Comparison of ENCODE assay signal across 1 cellular context in genomic region chr2:74199275-74199701, GRCh38.
A peak's percentile ranks its signal among the peaks of the same experiment; 100 is the strongest.
TF ChIP-seq lines count a peak whose summit lies in the region.

No MANE protein-coding gene starts in this region.

TF ChIP-seq in K562, 482 proteins besides CTCF, POLR2A, EP300 and RAD21 (continues in another document):
- TF ChIP-seq CBFB (CRISPR knock-in tag; IDR thresholded peaks at IDR 0.05): no peak
- TF ChIP-seq EZH2 (IDR thresholded peaks at IDR 0.05; ENCODE audit: borderline replicate concordance, low read depth, low read length): no peak
- TF ChIP-seq, protein P1, sequence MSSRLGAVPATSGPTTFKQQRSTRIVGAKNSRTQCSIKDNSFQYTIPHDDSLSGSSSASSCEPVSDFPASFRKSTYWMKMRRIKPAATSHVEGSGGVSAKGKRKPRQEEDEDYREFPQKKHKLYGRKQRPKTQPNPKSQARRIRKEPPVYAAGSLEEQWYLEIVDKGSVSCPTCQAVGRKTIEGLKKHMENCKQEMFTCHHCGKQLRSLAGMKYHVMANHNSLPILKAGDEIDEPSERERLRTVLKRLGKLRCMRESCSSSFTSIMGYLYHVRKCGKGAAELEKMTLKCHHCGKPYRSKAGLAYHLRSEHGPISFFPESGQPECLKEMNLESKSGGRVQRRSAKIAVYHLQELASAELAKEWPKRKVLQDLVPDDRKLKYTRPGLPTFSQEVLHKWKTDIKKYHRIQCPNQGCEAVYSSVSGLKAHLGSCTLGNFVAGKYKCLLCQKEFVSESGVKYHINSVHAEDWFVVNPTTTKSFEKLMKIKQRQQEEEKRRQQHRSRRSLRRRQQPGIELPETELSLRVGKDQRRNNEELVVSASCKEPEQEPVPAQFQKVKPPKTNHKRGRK (tag; IDR thresholded peaks at IDR 0.05): no peak
- TF ChIP-seq CLOCK (CRISPR knock-in tag; IDR thresholded peaks at IDR 0.05; ENCODE audit: borderline replicate concordance): no peak
- TF ChIP-seq CREB3L1 (IDR thresholded peaks at IDR 0.05; ENCODE audit: borderline replicate concordance, low read depth): no peak
- no peak for TF ChIP-seq RHOXF2B (CRISPR knock-in tag; conservative IDR thresholded peaks at IDR 0.05)
- TF ChIP-seq, protein P2, sequence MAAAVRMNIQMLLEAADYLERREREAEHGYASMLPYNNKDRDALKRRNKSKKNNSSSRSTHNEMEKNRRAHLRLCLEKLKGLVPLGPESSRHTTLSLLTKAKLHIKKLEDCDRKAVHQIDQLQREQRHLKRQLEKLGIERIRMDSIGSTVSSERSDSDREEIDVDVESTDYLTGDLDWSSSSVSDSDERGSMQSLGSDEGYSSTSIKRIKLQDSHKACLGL (CRISPR knock-in tag; IDR thresholded peaks at IDR 0.05; ENCODE audit: borderline replicate concordance, poor library complexity, severe bottlenecking): no peak
- no peak for TF ChIP-seq WHSC1 (IDR thresholded peaks at IDR 0.05; ENCODE audit: low read length)
- TF ChIP-seq FIP1L1 (IDR thresholded peaks at IDR 0.05; ENCODE audit: low read depth, low read length, poor library complexity, severe bottlenecking): no peak
- no peak for TF ChIP-seq TRIM28 (IDR thresholded peaks at IDR 0.05)
- TF ChIP-seq SIX5 (IDR thresholded peaks at IDR 0.05; ENCODE audit: borderline replicate concordance in 1 of 2, insufficient read depth in 1 of 2, low read depth in 1 of 2, low read length in 2 of 2): no peak
- peak; percentile 1 to 36; a peak in 2 of 4 replicates for TF ChIP-seq MAZ (CRISPR knock-in tag; conservative IDR thresholded peaks at IDR 0.05 in 1 of 2, IDR thresholded peaks at IDR 0.05 in 1 of 2)
- TF ChIP-seq, protein P3, sequence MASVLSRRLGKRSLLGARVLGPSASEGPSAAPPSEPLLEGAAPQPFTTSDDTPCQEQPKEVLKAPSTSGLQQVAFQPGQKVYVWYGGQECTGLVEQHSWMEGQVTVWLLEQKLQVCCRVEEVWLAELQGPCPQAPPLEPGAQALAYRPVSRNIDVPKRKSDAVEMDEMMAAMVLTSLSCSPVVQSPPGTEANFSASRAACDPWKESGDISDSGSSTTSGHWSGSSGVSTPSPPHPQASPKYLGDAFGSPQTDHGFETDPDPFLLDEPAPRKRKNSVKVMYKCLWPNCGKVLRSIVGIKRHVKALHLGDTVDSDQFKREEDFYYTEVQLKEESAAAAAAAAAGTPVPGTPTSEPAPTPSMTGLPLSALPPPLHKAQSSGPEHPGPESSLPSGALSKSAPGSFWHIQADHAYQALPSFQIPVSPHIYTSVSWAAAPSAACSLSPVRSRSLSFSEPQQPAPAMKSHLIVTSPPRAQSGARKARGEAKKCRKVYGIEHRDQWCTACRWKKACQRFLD (CRISPR knock-in tag; IDR thresholded peaks at IDR 0.05): no peak
- TF ChIP-seq TOE1 (IDR thresholded peaks at IDR 0.05; ENCODE audit: borderline replicate concordance): peak; percentile 28; the same call in 1 of the 2 replicates
- TF ChIP-seq TOE1 (CRISPR knock-in tag; IDR thresholded peaks at IDR 0.05; ENCODE audit: borderline replicate concordance, low read depth): no peak
- no peak for TF ChIP-seq KDM2B (CRISPR knock-in tag; IDR thresholded peaks at IDR 0.05)
- 0 out of 3 replicates have a peak, but pooled peaks of 1 of the 2 experiments have one; percentile 5 for TF ChIP-seq CBX3 (IDR thresholded peaks at IDR 0.05; ENCODE audit: borderline replicate concordance in 1 of 2, low read length in 2 of 2)
- peak; percentile 54 for TF ChIP-seq CHD1 (IDR thresholded peaks at IDR 0.05; ENCODE audit: low read length)
- no peak for TF ChIP-seq MEF2A (IDR thresholded peaks at IDR 0.05; ENCODE audit: control insufficient read depth, low read depth, low read length)
- peak; percentile 9 for TF ChIP-seq KDM5B (IDR thresholded peaks at IDR 0.05; ENCODE audit: insufficient replicate concordance, low read depth, low read length)
- TF ChIP-seq, protein P4, sequence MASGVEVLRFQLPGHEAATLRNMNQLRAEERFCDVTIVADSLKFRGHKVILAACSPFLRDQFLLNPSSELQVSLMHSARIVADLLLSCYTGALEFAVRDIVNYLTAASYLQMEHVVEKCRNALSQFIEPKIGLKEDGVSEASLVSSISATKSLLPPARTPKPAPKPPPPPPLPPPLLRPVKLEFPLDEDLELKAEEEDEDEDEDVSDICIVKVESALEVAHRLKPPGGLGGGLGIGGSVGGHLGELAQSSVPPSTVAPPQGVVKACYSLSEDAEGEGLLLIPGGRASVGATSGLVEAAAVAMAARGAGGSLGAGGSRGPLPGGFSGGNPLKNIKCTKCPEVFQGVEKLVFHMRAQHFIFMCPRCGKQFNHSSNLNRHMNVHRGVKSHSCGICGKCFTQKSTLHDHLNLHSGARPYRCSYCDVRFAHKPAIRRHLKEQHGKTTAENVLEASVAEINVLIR (CRISPR knock-in tag; IDR thresholded peaks at IDR 0.05): no peak
- TF ChIP-seq HSF4 (CRISPR knock-in tag; IDR thresholded peaks at IDR 0.05; ENCODE audit: borderline replicate concordance): no peak
- TF ChIP-seq ZNF778 (CRISPR knock-in tag; IDR thresholded peaks at IDR 0.05): no peak
- TF ChIP-seq SRF (CRISPR knock-in tag; IDR thresholded peaks at IDR 0.05): 0 out of 4 replicates have a peak, but pooled peaks of 1 of the 2 experiments have one; percentile 6
- no peak for TF ChIP-seq TCF7L2 (IDR thresholded peaks at IDR 0.05; ENCODE audit: low read depth, low read length)
- peak in 1 of 2 experiments; percentile 89; a peak in 1 of 4 replicates for TF ChIP-seq MLX (CRISPR knock-in tag; conservative IDR thresholded peaks at IDR 0.05)
- TF ChIP-seq ZC3H11A (IDR thresholded peaks at IDR 0.05; ENCODE audit: low read depth, low read length): no peak
- TF ChIP-seq CREB3 (tag; conservative IDR thresholded peaks at IDR 0.05; ENCODE audit: low read depth): no peak
- no peak for TF ChIP-seq ZNF24 (IDR thresholded peaks at IDR 0.05)
- TF ChIP-seq MYC (IDR thresholded peaks at IDR 0.05; ENCODE audit: low read depth, low read length): no peak
- TF ChIP-seq MYC (CRISPR knock-in tag; IDR thresholded peaks at IDR 0.05; ENCODE audit: borderline replicate concordance, low read depth): no peak
- 0 out of 2 replicates have a peak, but pooled peaks have one; percentile 35 for TF ChIP-seq ZNF436 (CRISPR knock-in tag; IDR thresholded peaks at IDR 0.05)
- 0 out of 2 replicates have a peak, but pooled peaks have one; percentile 40 for TF ChIP-seq TRIM25 (IDR thresholded peaks at IDR 0.05; ENCODE audit: borderline replicate concordance)
- TF ChIP-seq XRCC5 (IDR thresholded peaks at IDR 0.05; ENCODE audit: low read depth, low read length): no peak
- TF ChIP-seq ZNF766 (CRISPR knock-in tag; conservative IDR thresholded peaks at IDR 0.05): 0 out of 2 replicates have a peak, but pooled peaks have one; percentile 22
- TF ChIP-seq ZNF134 (CRISPR knock-in tag; conservative IDR thresholded peaks at IDR 0.05): no peak
- no peak for TF ChIP-seq RFX7 (CRISPR knock-in tag; IDR thresholded peaks at IDR 0.05)
- TF ChIP-seq SLC30A9 (CRISPR knock-in tag; IDR thresholded peaks at IDR 0.05): no peak
- no peak for TF ChIP-seq TGIF2 (CRISPR knock-in tag; IDR thresholded peaks at IDR 0.05)
- no peak for TF ChIP-seq RBM34 (IDR thresholded peaks at IDR 0.05; ENCODE audit: borderline replicate concordance, insufficient read depth, low read length)
- TF ChIP-seq, protein P5, sequence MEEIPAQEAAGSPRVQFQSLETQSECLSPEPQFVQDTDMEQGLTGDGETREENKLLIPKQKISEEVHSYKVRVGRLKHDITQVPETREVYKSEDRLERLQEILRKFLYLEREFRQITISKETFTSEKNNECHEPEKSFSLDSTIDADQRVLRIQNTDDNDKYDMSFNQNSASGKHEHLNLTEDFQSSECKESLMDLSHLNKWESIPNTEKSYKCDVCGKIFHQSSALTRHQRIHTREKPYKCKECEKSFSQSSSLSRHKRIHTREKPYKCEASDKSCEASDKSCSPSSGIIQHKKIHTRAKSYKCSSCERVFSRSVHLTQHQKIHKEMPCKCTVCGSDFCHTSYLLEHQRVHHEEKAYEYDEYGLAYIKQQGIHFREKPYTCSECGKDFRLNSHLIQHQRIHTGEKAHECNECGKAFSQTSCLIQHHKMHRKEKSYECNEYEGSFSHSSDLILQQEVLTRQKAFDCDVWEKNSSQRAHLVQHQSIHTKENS (CRISPR knock-in tag; IDR thresholded peaks at IDR 0.05): no peak
- no peak for TF ChIP-seq EP400 (IDR thresholded peaks at IDR 0.05)
- TF ChIP-seq RBM25 (IDR thresholded peaks at IDR 0.05; ENCODE audit: low read depth, low read length, severe bottlenecking): no peak
- no peak for TF ChIP-seq JUND (IDR thresholded peaks at IDR 0.05; ENCODE audit: borderline replicate concordance, low read depth, low read length)
- 0 out of 3 replicates have a peak, but pooled peaks have one; percentile 6 for TF ChIP-seq JUND (tag; IDR thresholded peaks at IDR 0.05; ENCODE audit: borderline replicate concordance, low read depth, low read length)
- TF ChIP-seq SUPT5H (IDR thresholded peaks at IDR 0.05): no peak
- TF ChIP-seq NFYB (IDR thresholded peaks at IDR 0.05; ENCODE audit: extremely low read depth, insufficient read length): no peak
- no peak for TF ChIP-seq ZNF217 (CRISPR knock-in tag; IDR thresholded peaks at IDR 0.05)
- 0 out of 2 replicates have a peak, but pooled peaks have one; percentile 7 for TF ChIP-seq FOXJ2 (tag; IDR thresholded peaks at IDR 0.05)
- no peak; the same call in 1 of the 2 replicates for TF ChIP-seq FOXK1 (CRISPR knock-in tag; IDR thresholded peaks at IDR 0.05; ENCODE audit: borderline replicate concordance)
- TF ChIP-seq NBN (IDR thresholded peaks at IDR 0.05; ENCODE audit: low read depth): no peak
- TF ChIP-seq CBX5 (IDR thresholded peaks at IDR 0.05; ENCODE audit: borderline replicate concordance, low read depth): no peak
- TF ChIP-seq HIVEP1 (CRISPR knock-in tag; IDR thresholded peaks at IDR 0.05): 0 out of 2 replicates have a peak, but pooled peaks have one; percentile 46
- no peak for TF ChIP-seq ZBTB9 (CRISPR knock-in tag; IDR thresholded peaks at IDR 0.05)
- TF ChIP-seq KLF16 (IDR thresholded peaks at IDR 0.05): no peak
- TF ChIP-seq DDX20 (tag; IDR thresholded peaks at IDR 0.05; ENCODE audit: low read depth): no peak
